ENCODE assay signal across 21 cellular contexts in the genomic region with DNA sequence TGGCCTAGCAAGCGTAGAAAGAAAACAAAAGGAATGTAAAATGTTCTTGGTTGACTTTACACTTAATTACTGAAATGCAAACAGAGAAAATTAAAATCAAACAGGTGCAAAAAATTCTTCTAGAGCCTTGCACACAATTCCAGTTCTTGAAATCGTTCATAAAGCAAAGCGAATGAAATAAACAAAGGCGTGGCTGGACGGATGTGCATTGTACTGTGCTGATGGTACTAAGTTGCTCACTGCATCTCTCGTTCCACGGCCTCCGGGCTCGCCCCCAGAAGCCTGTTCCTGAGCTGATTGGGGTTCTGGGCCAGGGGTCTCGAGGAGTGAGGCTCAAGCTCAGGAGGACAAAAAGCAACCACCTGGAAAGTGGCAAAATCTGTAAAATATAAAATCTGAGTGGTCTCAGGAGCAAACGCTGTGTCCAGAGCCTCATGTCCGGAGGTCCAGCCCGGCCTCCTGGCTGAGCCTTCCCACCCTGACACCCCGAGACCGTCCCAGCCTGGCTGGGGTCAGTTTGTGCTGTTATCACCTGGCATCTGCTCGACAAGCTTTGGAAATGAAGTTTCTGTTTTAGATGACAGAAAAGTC.
DNase-seq lines count a peak whose midpoint lies in the region; ATAC-seq, FAIRE-seq and TF ChIP-seq lines count a peak whose summit lies in the region.
"Had no signal": no experiment of that assay in that cellular context is flagged by ENCODE, and none has a peak within 500 bp of the region (broad histone marks: within the 10 kb centered on the region; RNA-seq: fewer than 3 reads in every experiment).

No MANE protein-coding gene starts in this region.

- intact Hi-C loops in HepG2 (cut with micrococcal nuclease; ENCODE audit: unreplicated experiment): no loop called here

- no peak overlapping the region for H4K5ac ChIP-seq in H1 (ENCODE audit: insufficient read length, low read depth, low read length)

- TF ChIP-seq RAD21 in H1 (IDR thresholded peaks at IDR 0.05 in 1 of 2, conservative IDR thresholded peaks at IDR 0.05 in 1 of 2; ENCODE audit: low read depth in 2 of 2, low read length in 2 of 2) (no peak), HepG2 (CRISPR knock-in tag; IDR thresholded peaks at IDR 0.05) (no peak)

- no peak overlapping the region; the same call in 1 of the 2 replicates for H2AK5ac ChIP-seq in H1 (ENCODE audit: low read depth, low read length)

- no peak for TF ChIP-seq EP300 in H1 (IDR thresholded peaks at IDR 0.05; ENCODE audit: borderline replicate concordance in 1 of 2, low read depth in 2 of 2, low read length in 2 of 2)
- no peak for TF ChIP-seq EP300 in HepG2 (IDR thresholded peaks at IDR 0.05; ENCODE audit: low read depth in 2 of 2, low read length in 2 of 2)
- no peak for TF ChIP-seq EP300 in HepG2 (CRISPR knock-in tag; IDR thresholded peaks at IDR 0.05; ENCODE audit: borderline replicate concordance)

- H4K20me1 ChIP-seq in H1 (replicated peaks in 1 of 2; ENCODE audit: control insufficient read depth in 1 of 2, insufficient read depth in 2 of 2, low read length in 2 of 2) (no peaks in the 10 kb centered on the region), HepG2 (ENCODE audit: insufficient read depth, low read length) (no peaks in the 10 kb centered on the region)

- peak; percentile 1 for DNase-seq in DMS53 treated with DMSO at 0.1 percent for 48 hours (lab: John Stamatoyannopoulos, UW; ENCODE audit: unreplicated experiment)
- no peak for DNase-seq in H1 (ENCODE audit: low read depth in 1 of 2, low spot score in 2 of 2)
- no peak for DNase-seq in HepG2 (ENCODE audit: low spot score)
- DNase-seq in small intestine: peak; percentile 22
- no peak for DNase-seq in H7
- DNase-seq in HTR-8/SVneo (ENCODE audit: insufficient read length, low spot score): no peak
- DNase-seq: Calu3; CD8-positive, alpha-beta memory T cell; MG63; NCI-H1417 treated with DMSO at 0.1 percent for 48 hours; NCI-H187; NCI-H2107; NCI-H446 treated with DMSO at 0.1 percent for 48 hours; NCI-H69; PC-9; RPMI8226; SHP77 had no signal

- no TSS peak for BruUV-seq in HepG2 (replicated peaks; lab: Mats Ljungman, UMichigan)

- no peak overlapping the region for H3K4ac ChIP-seq in H1 (replicated peaks; ENCODE audit: insufficient read length, low read depth, low read length)

- H3K27me3 ChIP-seq in H1 (replicated peaks in 1 of 4; ENCODE audit: control insufficient read depth in 3 of 4, extremely low read depth in 1 of 4, insufficient read depth in 3 of 4, low read length in 3 of 4) (no peaks in the 10 kb centered on the region), HepG2 (ENCODE audit: control insufficient read depth in 1 of 2, insufficient read depth in 2 of 2, low read length in 2 of 2) (peaks cover 1 to 24% of the 10 kb centered on the region in 2 experiments), small intestine (ENCODE audit: control insufficient read depth in 2 of 2, insufficient read depth in 2 of 2, low read length in 2 of 2) (no peaks in the 10 kb centered on the region), H7 (ENCODE audit: control insufficient read depth, insufficient read depth, low read length) (no peaks in the 10 kb centered on the region)
- H3K27me3 ChIP-seq: MG63 had no signal

- H3K4me2 ChIP-seq in H1 (ENCODE audit: insufficient read depth in 1 of 2, low read depth in 2 of 2, low read length in 2 of 2): no peak overlapping the region
- peak overlapping the region; percentile 76 for H3K4me2 ChIP-seq in HepG2 (ENCODE audit: low read depth, low read length)
- H3K4me2 ChIP-seq: PC-9 had no signal

- CTCF ChIA-PET in H1 (lab: Charles Lee; ENCODE audit: partially characterized antibody): interaction anchor here (0.6 to 2.2 kb wide), 5 partner anchors 10 to 68 kb away, joined by 3 to 9 read pairs (median 5); no protein-coding TSS in a partner anchor
- CTCF ChIA-PET in HepG2 (lab: Yijun Ruan, JAX; ENCODE audit: low intra/inter-chr PET ratio, low total read pairs): no interaction called here

- no peak overlapping the region for H2BK5ac ChIP-seq in H1 (ENCODE audit: low read depth, low read length)

- H3K14ac ChIP-seq in H1 (ENCODE audit: insufficient read length): no peak overlapping the region

- no peak overlapping the region for H3K56ac ChIP-seq in H1 (replicated peaks; ENCODE audit: insufficient read length, low read depth, low read length)

- H3K27ac ChIP-seq in H1 (ENCODE audit: low read depth, low read length): no peak overlapping the region
- H3K27ac ChIP-seq in HepG2 (ENCODE audit: extremely low read length, insufficient read depth, low read length): peak overlapping the region; percentile 43
- no peak overlapping the region for H3K27ac ChIP-seq in small intestine (ENCODE audit: low read depth in 1 of 2, low read length in 1 of 2)
- H3K27ac ChIP-seq: C4-2B, PC-9 had no signal

- H3K79me2 ChIP-seq in H1 (ENCODE audit: control insufficient read depth in 1 of 2, insufficient read depth in 2 of 2, low read length in 2 of 2) (no peaks in the 10 kb centered on the region), HepG2 (ENCODE audit: insufficient read depth, low read length) (no peaks in the 10 kb centered on the region)

- no peaks in the 10 kb centered on the region for H3K9me3 ChIP-seq in H1 (ENCODE audit: insufficient read depth in 2 of 2, low read depth in 1 of 2, low read length in 1 of 2)
- no peaks in the 10 kb centered on the region for H3K9me3 ChIP-seq in HepG2 (ENCODE audit: low read length)
- H3K9me3 ChIP-seq in small intestine (ENCODE audit: control insufficient read depth, low read depth): no peaks in the 10 kb centered on the region
- H3K9me3 ChIP-seq: HAP-1, MG63 had no signal

- no peak overlapping the region for H4K8ac ChIP-seq in H1 (ENCODE audit: extremely low read depth, insufficient read depth, low read length)

- TF ChIP-seq POLR2A in H1 (IDR thresholded peaks at IDR 0.05; ENCODE audit: control extremely low read depth in 1 of 2, low read depth in 2 of 2, low read length in 2 of 2): no peak
- no peak for TF ChIP-seq POLR2A in HepG2 (IDR thresholded peaks at IDR 0.05; ENCODE audit: insufficient read depth in 1 of 2, low read depth in 2 of 2, low read length in 2 of 2)

- H3K4me3 ChIP-seq in H1 (ENCODE audit: extremely low read depth in 1 of 4, insufficient read depth in 2 of 4, low read depth in 3 of 4, low read length in 4 of 4) (no peak overlapping the region), HepG2 (replicated peaks in 1 of 3; ENCODE audit: insufficient read depth in 1 of 3, low read depth in 2 of 3, low read length in 3 of 3) (peak overlapping the region; percentile 5 to 61 (median 11); a peak in 5 of 6 replicates), small intestine (ENCODE audit: low read depth in 1 of 2, low read length in 2 of 2) (no peak overlapping the region), H7 (ENCODE audit: insufficient read depth, low read depth, low read length) (no peak overlapping the region)
- H3K4me3 ChIP-seq: HAP-1, MG63, PC-9 had no signal

- no peaks in the 10 kb centered on the region for H3K36me3 ChIP-seq in H1 (ENCODE audit: control insufficient read depth in 2 of 4, insufficient read depth in 4 of 4, low read length in 3 of 4)
- H3K36me3 ChIP-seq in HepG2 (replicated peaks in 1 of 2; ENCODE audit: control insufficient read depth in 1 of 2, insufficient read depth in 2 of 2, low read length in 2 of 2): no peaks in the 10 kb centered on the region
- H3K36me3 ChIP-seq in small intestine (ENCODE audit: control insufficient read depth in 2 of 2, insufficient read depth in 2 of 2, low read length in 2 of 2): no peaks in the 10 kb centered on the region
- no peaks in the 10 kb centered on the region for H3K36me3 ChIP-seq in H7 (replicated peaks; ENCODE audit: control insufficient read depth, insufficient read depth, low read length)
- H3K36me3 ChIP-seq: HAP-1, MG63 had no signal

- no peak overlapping the region for H2BK15ac ChIP-seq in H1 (ENCODE audit: low read length)

- no peaks in the 10 kb centered on the region for H3K79me1 ChIP-seq in H1 (ENCODE audit: low read depth, low read length)

- H4K91ac ChIP-seq in H1 (replicated peaks; ENCODE audit: insufficient read length, low read length): no peak overlapping the region

- WGBS in H1 (ENCODE audit: extremely low coverage in 1 of 2, insufficient coverage in 1 of 2, insufficient read length in 1 of 2, insufficient replicate concordance in 2 of 2, low coverage in 1 of 2, low lambda C conversion rate in 2 of 2, missing lambda C conversion rate in 1 of 2), 2 experiments: 92% methylated on average over 16 of the region's 16 CpGs; no CpG with 5 or more reads in 1 of the 2 experiments
- 20% methylated on average over 15 of the region's 16 CpGs for WGBS in HepG2 (ENCODE audit: low lambda C conversion rate)
- 58 to 68% (median 60%) methylated on average over 16 of the region's 16 CpGs for WGBS in small intestine, 3 donors

- no peak overlapping the region for H2BK12ac ChIP-seq in H1 (ENCODE audit: low read depth, low read length)

- POLR2A ChIA-PET in H1 (lab: Charles Lee; ENCODE audit: partially characterized antibody) (no interaction called here), HepG2 (lab: Yijun Ruan, JAX) (interaction anchor here (1.0 to 2.9 kb wide), 4 partner anchors 25 to 105 kb away, joined by 3 to 13 read pairs (median 7); partner anchors contain the start of gene UNC93A)

- H2AFZ ChIP-seq in H1 (ENCODE audit: low read length) (no peak overlapping the region), HepG2 (ENCODE audit: low read length) (no peak overlapping the region)
- H2AFZ ChIP-seq: PC-9 had no signal

- no peak for FAIRE-seq in H1 (lab: Jason Lieb, UNC)
- no peak for FAIRE-seq in HepG2 (lab: Jason Lieb, UNC)
- no peak for FAIRE-seq in small intestine (lab: Jason Lieb, UNC)
- FAIRE-seq in HTR-8/SVneo (lab: Jason Lieb, UNC): no peak
- FAIRE-seq: A204.1 had no signal

- 0 out of 2 replicates have a peak overlapping the region, but pooled peaks have one; percentile 25 for H2BK20ac ChIP-seq in H1 (ENCODE audit: low read length)

- no peaks in the 10 kb centered on the region for H3K23me2 ChIP-seq in H1 (ENCODE audit: low read depth, low read length)

- in situ Hi-C loops in HepG2 (cut with HindIII; ENCODE audit: extremely low pct_ligation_motif_present, low pct_unique_long_range_greater_than_20kb): no loop called here

- TF ChIP-seq CTCF in H1 (IDR thresholded peaks at IDR 0.05; ENCODE audit: control extremely low read depth in 1 of 3, insufficient read depth in 1 of 3, low read depth in 1 of 3, low read length in 3 of 3) (no peak), HepG2 (CRISPR knock-in tag; IDR thresholded peaks at IDR 0.05) (no peak)

- no peak overlapping the region for H2BK120ac ChIP-seq in H1 (replicated peaks; ENCODE audit: low read depth, low read length)

- H3K9ac ChIP-seq in H1 (replicated peaks in 1 of 4; ENCODE audit: extremely low read depth in 1 of 4, low read depth in 3 of 4, low read length in 3 of 4): no peak overlapping the region
- H3K9ac ChIP-seq in HepG2 (ENCODE audit: insufficient read depth, low read depth, low read length): no peak overlapping the region

- no peak overlapping the region for H3K18ac ChIP-seq in H1 (ENCODE audit: extremely low read depth, low read length)

- H3K4me1 ChIP-seq in H1 (replicated peaks in 1 of 4; ENCODE audit: control insufficient read depth in 3 of 4, insufficient read depth in 4 of 4, low read length in 3 of 4) (no peaks in the 10 kb centered on the region; a peak in 1 of 7 replicates), HepG2 (ENCODE audit: insufficient read depth, low read length) (peaks cover 65% of the 10 kb centered on the region), small intestine (ENCODE audit: control insufficient read depth in 2 of 2, insufficient read depth in 1 of 2, low read depth in 1 of 2, low read length in 1 of 2) (peaks cover 3 to 5% of the 10 kb centered on the region in 2 donors)
- H3K4me1 ChIP-seq: HAP-1 had no signal

- ATAC-seq in HepG2 (no peak; the same call in 2 of the 3 replicates), GM18858 (IDR thresholded peaks at IDR 0.05; ENCODE audit: unreplicated experiment) (no peak)

- H3K23ac ChIP-seq in H1 (ENCODE audit: insufficient read length): no peak overlapping the region

Comparison
In these comparisons a context has a peak if more than half of its experiments do, and no peak if none do; other contexts are left out.
1. DNase-seq: peak in DMS53 treated with DMSO at 0.1 percent for 48 hours (single experiment) and small intestine (single experiment); none in H1 (0 of 2), HepG2 (single experiment), H7 (single experiment) and HTR-8/SVneo (single experiment).
2. H3K4me3 ChIP-seq: peak in HepG2 (3 of 3); none in H1 (0 of 4), small intestine (0 of 2) and H7 (single experiment).